In the genomic region with DNA sequence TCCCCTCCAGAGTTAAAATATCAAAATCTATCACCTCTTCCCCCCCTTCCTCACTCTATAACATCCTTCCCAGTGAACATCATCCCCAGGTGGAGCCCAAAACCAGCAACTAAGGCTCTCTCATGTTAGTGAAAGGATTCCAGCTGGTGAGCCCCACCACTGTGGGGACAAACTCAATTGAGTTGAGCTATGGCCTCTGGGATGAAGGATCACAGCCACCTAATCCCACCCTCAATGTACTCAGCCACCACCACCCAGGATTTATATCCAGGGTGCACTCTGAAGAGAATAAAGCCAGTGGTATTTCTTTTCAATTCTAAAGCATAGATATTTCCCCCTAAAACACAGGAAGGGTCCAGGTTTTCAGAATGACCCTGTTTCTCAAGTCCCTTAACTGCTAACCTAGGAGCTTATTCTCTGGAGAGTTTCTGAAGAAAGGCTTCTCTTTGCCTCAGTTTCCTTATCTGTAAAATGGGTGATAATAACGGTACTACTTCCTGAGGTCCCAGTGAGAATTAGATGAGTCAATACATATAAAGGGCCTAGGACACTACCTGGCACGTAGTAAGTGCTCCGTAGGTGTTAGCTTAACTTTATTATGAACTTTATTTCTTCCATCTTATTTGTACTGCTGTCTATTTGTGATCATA, we compare ENCODE assay signal across 1 cellular context.
TF ChIP-seq lines count a peak whose summit lies in the region.

No MANE protein-coding gene starts in this region.

TF ChIP-seq in GM23338, 12 proteins besides CTCF, POLR2A, EP300 and RAD21:
- TF ChIP-seq, protein P1, sequence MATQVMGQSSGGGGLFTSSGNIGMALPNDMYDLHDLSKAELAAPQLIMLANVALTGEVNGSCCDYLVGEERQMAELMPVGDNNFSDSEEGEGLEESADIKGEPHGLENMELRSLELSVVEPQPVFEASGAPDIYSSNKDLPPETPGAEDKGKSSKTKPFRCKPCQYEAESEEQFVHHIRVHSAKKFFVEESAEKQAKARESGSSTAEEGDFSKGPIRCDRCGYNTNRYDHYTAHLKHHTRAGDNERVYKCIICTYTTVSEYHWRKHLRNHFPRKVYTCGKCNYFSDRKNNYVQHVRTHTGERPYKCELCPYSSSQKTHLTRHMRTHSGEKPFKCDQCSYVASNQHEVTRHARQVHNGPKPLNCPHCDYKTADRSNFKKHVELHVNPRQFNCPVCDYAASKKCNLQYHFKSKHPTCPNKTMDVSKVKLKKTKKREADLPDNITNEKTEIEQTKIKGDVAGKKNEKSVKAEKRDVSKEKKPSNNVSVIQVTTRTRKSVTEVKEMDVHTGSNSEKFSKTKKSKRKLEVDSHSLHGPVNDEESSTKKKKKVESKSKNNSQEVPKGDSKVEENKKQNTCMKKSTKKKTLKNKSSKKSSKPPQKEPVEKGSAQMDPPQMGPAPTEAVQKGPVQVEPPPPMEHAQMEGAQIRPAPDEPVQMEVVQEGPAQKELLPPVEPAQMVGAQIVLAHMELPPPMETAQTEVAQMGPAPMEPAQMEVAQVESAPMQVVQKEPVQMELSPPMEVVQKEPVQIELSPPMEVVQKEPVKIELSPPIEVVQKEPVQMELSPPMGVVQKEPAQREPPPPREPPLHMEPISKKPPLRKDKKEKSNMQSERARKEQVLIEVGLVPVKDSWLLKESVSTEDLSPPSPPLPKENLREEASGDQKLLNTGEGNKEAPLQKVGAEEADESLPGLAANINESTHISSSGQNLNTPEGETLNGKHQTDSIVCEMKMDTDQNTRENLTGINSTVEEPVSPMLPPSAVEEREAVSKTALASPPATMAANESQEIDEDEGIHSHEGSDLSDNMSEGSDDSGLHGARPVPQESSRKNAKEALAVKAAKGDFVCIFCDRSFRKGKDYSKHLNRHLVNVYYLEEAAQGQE (IDR thresholded peaks at IDR 0.05; ENCODE audit: unreplicated experiment): no peak
- TF ChIP-seq ZNF331 (CRISPR knock-in tag; IDR thresholded peaks at IDR 0.05; ENCODE audit: low read depth) (no peak), ZNF114 (CRISPR knock-in tag; IDR thresholded peaks at IDR 0.05) (no peak), CREB1 (CRISPR knock-in tag; IDR thresholded peaks at IDR 0.05; ENCODE audit: low read depth) (no peak), JUNB (IDR thresholded peaks at IDR 0.05; ENCODE audit: unreplicated experiment) (no peak), EZH2 (IDR thresholded peaks at IDR 0.05; ENCODE audit: low read depth, unreplicated experiment) (no peak), NANOG (IDR thresholded peaks at IDR 0.05; ENCODE audit: borderline replicate concordance) (no peak), STAT1 (IDR thresholded peaks at IDR 0.05; ENCODE audit: unreplicated experiment) (no peak), POLR2AphosphoS5 (IDR thresholded peaks at IDR 0.05; ENCODE audit: low read depth) (no peak), EZH2phosphoT487 (IDR thresholded peaks at IDR 0.05; ENCODE audit: unreplicated experiment) (no peak)
- TF ChIP-seq, protein P2, sequence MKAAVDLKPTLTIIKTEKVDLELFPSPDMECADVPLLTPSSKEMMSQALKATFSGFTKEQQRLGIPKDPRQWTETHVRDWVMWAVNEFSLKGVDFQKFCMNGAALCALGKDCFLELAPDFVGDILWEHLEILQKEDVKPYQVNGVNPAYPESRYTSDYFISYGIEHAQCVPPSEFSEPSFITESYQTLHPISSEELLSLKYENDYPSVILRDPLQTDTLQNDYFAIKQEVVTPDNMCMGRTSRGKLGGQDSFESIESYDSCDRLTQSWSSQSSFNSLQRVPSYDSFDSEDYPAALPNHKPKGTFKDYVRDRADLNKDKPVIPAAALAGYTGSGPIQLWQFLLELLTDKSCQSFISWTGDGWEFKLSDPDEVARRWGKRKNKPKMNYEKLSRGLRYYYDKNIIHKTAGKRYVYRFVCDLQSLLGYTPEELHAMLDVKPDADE (IDR thresholded peaks at IDR 0.05): no peak
- TF ChIP-seq, protein P3, sequence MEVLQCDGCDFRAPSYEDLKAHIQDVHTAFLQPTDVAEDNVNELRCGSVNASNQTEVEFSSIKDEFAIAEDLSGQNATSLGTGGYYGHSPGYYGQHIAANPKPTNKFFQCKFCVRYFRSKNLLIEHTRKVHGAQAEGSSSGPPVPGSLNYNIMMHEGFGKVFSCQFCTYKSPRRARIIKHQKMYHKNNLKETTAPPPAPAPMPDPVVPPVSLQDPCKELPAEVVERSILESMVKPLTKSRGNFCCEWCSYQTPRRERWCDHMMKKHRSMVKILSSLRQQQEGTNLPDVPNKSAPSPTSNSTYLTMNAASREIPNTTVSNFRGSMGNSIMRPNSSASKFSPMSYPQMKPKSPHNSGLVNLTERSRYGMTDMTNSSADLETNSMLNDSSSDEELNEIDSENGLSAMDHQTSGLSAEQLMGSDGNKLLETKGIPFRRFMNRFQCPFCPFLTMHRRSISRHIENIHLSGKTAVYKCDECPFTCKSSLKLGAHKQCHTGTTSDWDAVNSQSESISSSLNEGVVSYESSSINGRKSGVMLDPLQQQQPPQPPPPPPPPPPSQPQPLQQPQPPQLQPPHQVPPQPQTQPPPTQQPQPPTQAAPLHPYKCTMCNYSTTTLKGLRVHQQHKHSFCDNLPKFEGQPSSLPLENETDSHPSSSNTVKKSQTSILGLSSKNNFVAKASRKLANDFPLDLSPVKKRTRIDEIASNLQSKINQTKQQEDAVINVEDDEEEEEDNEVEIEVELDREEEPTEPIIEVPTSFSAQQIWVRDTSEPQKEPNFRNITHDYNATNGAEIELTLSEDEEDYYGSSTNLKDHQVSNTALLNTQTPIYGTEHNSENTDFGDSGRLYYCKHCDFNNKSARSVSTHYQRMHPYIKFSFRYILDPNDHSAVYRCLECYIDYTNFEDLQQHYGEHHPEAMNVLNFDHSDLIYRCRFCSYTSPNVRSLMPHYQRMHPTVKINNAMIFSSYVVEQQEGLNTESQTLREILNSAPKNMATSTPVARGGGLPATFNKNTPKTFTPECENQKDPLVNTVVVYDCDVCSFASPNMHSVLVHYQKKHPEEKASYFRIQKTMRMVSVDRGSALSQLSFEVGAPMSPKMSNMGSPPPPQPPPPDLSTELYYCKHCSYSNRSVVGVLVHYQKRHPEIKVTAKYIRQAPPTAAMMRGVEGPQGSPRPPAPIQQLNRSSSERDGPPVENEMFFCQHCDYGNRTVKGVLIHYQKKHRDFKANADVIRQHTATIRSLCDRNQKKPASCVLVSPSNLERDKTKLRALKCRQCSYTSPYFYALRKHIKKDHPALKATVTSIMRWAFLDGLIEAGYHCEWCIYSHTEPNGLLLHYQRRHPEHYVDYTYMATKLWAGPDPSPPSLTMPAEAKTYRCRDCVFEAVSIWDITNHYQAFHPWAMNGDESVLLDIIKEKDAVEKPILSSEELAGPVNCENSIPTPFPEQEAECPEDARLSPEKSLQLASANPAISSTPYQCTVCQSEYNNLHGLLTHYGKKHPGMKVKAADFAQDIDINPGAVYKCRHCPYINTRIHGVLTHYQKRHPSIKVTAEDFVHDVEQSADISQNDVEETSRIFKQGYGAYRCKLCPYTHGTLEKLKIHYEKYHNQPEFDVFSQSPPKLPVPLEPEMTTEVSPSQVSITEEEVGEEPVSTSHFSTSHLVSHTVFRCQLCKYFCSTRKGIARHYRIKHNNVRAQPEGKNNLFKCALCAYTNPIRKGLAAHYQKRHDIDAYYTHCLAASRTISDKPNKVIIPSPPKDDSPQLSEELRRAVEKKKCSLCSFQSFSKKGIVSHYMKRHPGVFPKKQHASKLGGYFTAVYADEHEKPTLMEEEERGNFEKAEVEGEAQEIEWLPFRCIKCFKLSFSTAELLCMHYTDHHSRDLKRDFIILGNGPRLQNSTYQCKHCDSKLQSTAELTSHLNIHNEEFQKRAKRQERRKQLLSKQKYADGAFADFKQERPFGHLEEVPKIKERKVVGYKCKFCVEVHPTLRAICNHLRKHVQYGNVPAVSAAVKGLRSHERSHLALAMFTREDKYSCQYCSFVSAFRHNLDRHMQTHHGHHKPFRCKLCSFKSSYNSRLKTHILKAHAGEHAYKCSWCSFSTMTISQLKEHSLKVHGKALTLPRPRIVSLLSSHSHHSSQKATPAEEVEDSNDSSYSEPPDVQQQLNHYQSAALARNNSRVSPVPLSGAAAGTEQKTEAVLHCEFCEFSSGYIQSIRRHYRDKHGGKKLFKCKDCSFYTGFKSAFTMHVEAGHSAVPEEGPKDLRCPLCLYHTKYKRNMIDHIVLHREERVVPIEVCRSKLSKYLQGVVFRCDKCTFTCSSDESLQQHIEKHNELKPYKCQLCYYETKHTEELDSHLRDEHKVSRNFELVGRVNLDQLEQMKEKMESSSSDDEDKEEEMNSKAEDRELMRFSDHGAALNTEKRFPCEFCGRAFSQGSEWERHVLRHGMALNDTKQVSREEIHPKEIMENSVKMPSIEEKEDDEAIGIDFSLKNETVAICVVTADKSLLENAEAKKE (CRISPR knock-in tag; IDR thresholded peaks at IDR 0.05): no peak
